8 cellular contexts compared by ENCODE assay signal in the genomic region with DNA sequence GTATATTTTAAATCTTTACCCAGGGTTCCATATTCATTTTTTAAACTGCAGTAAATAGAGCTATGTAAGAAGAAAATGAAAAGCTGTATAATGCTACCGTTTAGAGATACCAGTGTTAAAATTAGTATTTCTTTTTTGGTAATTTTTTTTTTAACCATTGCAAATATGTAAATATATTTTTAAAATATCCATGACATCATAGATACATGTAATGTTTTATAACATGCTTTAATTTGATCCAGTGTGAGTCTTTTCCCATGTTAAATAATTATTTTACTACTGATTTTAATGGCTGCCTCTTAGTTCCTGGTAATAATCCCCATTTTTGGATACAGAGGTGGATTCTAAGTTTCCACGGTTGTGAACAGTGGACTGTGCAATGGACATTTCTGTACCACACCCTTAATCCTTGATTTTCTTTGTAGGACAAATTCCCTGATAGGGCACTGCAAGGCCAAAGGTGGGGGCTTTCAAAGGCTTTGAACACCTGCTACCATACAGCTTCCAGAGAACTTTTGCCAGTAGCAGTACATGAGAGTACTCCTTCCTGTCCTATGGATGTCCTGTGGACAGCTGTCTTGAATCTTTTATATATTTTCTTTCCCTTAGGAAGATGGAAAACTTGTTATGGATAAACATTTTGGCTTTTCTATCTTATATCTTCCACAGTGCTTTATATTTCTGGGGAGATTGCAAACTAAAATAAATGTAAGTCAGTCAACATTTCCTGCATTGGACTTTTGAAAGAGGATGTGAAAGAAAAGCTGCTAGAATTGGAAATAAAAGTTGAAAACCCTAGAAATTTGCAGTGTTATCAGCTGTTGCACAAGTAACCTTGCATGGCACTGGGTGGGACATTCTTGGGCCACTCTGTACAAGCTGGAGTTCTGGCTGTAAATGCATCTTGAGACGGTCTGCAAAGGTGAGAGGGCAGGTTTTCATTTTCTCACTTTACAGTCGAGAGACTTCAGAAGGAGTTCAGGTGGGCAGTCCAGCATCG. TPM values are rescaled to one million over a fixed set of nuclear protein-coding genes. Genes with fewer than 3 reads are reported as not detected.
DNase-seq lines count a peak whose midpoint lies in the region; ATAC-seq and TF ChIP-seq lines count a peak whose summit lies in the region.

No MANE protein-coding gene starts in this region.

- H3K36me3 ChIP-seq in OCI-LY3 (replicated peaks; ENCODE audit: low read depth, low read length) = peaks cover 33% of the 10 kb centered on the region
- H3K36me3 ChIP-seq in lower lobe of right lung = peaks cover 9% of the 10 kb centered on the region

- H3K9me3 ChIP-seq in OCI-LY3 (ENCODE audit: insufficient read depth, low read length) (no peaks in the 10 kb centered on the region), lower lobe of right lung (no peaks in the 10 kb centered on the region)

- H3K27me3 ChIP-seq in OCI-LY3 (ENCODE audit: low read depth, low read length) (no peaks in the 10 kb centered on the region), lower lobe of right lung (ENCODE audit: low read depth) (no peaks in the 10 kb centered on the region)

- peaks cover 14% of the 10 kb centered on the region for H3K36me3 Mint-ChIP-seq in mesothelial cell of epicardium

- peaks cover 83% of the 10 kb centered on the region for H4K20me1 ChIP-seq in OCI-LY3 (ENCODE audit: insufficient read depth, low read length)

- H3K4me1 Mint-ChIP-seq in mesothelial cell of epicardium = peaks cover 2% of the 10 kb centered on the region

- intact Hi-C loops in lower lobe of right lung (cut with DNase I) (no loop called here), Right ventricle myocardium superior (cut with DNase I) (no loop called here)

- peaks cover 94% of the 10 kb centered on the region for H3K79me2 ChIP-seq in OCI-LY3 (ENCODE audit: low read length)

- H3K27ac ChIP-seq in OCI-LY3 (ENCODE audit: low read length) (peak overlapping the region; percentile 4; the same call in 1 of the 2 replicates), lower lobe of right lung (no peak overlapping the region)

- TF ChIP-seq CTCF in GM12865 (IDR thresholded peaks at IDR 0.05; ENCODE audit: insufficient read depth, low read depth, low read length, missing control alignments) = no peak
- no peak for TF ChIP-seq CTCF in OCI-LY3 (IDR thresholded peaks at IDR 0.05; ENCODE audit: low read depth, low read length)
- TF ChIP-seq CTCF in lower lobe of right lung (IDR thresholded peaks at IDR 0.05) = no peak
- no peak for TF ChIP-seq CTCF in mesothelial cell of epicardium (IDR thresholded peaks at IDR 0.05; ENCODE audit: unreplicated experiment)

- no peak overlapping the region for H3K9ac ChIP-seq in OCI-LY3 (ENCODE audit: low read length)

- ATAC-seq in GM21367 (IDR thresholded peaks at IDR 0.05; ENCODE audit: unreplicated experiment) (peak; percentile 39), HG03064 (IDR thresholded peaks at IDR 0.05; ENCODE audit: low read depth, unreplicated experiment) (peak; percentile 47), lower lobe of right lung (no peak), Right ventricle myocardium superior (ENCODE audit: poor library complexity) (no peak)

- H3K27ac Mint-ChIP-seq in mesothelial cell of epicardium = no peak overlapping the region

- peaks cover 16% of the 10 kb centered on the region for H3K4me1 ChIP-seq in OCI-LY3 (ENCODE audit: low read length)
- H3K4me1 ChIP-seq in lower lobe of right lung = peaks cover 47% of the 10 kb centered on the region

- H3K4me3 ChIP-seq in GM12865 (ENCODE audit: low read depth, low read length) (no peak overlapping the region; the same call in 1 of the 2 replicates), OCI-LY3 (ENCODE audit: low read length) (no peak overlapping the region), lower lobe of right lung (no peak overlapping the region)

- DNase-seq in GM12865 (ENCODE audit: low read depth) = peak; percentile 46
- DNase-seq in lower lobe of right lung = no peak
- DNase-seq in NCI-H82 treated with DMSO at 0.1 percent for 48 hours (lab: John Stamatoyannopoulos, UW; ENCODE audit: unreplicated experiment) = no peak
- no peak for DNase-seq in Right ventricle myocardium superior
- no peak for DNase-seq in mesothelial cell of epicardium (ENCODE audit: low spot score in 2 of 2, unreplicated experiment in 2 of 2)

- no peak overlapping the region for H2AFZ ChIP-seq in OCI-LY3 (ENCODE audit: low read depth, low read length)

- peaks cover 3% of the 10 kb centered on the region for H3K9me3 Mint-ChIP-seq in mesothelial cell of epicardium

- no peak overlapping the region for H3K4me3 Mint-ChIP-seq in mesothelial cell of epicardium

- peak overlapping the region; percentile 16 for H3K4me2 ChIP-seq in OCI-LY3 (ENCODE audit: low read length)

- H3K27me3 Mint-ChIP-seq in mesothelial cell of epicardium (ENCODE audit: low read depth) = no peaks in the 10 kb centered on the region

RNA-seq across cellular contexts. Expression of gene ARHGEF7, which starts 46.8 kb away (rescaled TPM):
- total RNA-seq in lower lobe of right lung = 63.7 TPM
- total RNA-seq in Right ventricle myocardium superior = 49.3 TPM
- 88.6 to 95.9 TPM (median 94.7 TPM) in 3 replicates for total RNA-seq in mesothelial cell of epicardium

Comparison
In these comparisons a context has a peak if more than half of its experiments do, and no peak if none do; other contexts are left out.
1. ATAC-seq: peak in GM21367 (single experiment) and HG03064 (single experiment); none in lower lobe of right lung (0 of 2) and Right ventricle myocardium superior (single experiment).